1 cellular context compared by ENCODE assay signal in genomic region chr4:8392591-8393190, GRCh38.
TF ChIP-seq lines count a peak whose summit lies in the region.

No MANE protein-coding gene starts in this region.

TF ChIP-seq in HCT116, 20 proteins besides CTCF, POLR2A, EP300 and RAD21:
- TF ChIP-seq ZBTB33 (IDR thresholded peaks at IDR 0.05; ENCODE audit: extremely low read depth, insufficient replicate concordance, low read length): no peak
- no peak for TF ChIP-seq REST (IDR thresholded peaks at IDR 0.05; ENCODE audit: low read depth)
- TF ChIP-seq JUND (IDR thresholded peaks at IDR 0.05): no peak
- TF ChIP-seq MAX (IDR thresholded peaks at IDR 0.05): no peak
- no peak for TF ChIP-seq EGR1 (IDR thresholded peaks at IDR 0.05; ENCODE audit: low read depth)
- TF ChIP-seq ATF3 (IDR thresholded peaks at IDR 0.05): no peak
